Comparison of ENCODE assay signal across 19 cellular contexts in the genomic region with DNA sequence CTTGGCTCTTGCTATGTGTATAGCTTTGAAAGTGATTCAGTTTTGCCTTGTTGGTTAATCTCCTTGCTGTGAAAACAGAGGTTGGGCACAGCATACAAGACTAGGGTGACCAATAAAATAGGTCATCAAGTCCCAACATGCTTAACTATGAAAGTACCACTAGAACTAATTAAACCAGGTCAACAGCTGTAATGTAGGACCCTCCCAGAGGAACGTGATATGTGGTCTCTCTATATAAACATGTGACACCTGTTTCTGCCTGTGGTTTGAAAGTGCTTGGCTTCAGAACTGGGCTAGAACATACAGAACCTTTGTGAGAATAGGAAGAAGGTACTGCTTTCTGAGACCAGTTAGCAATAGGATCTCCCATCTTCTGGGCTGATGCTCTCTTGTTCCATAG.
"Had no signal": no experiment of that assay in that cellular context is flagged by ENCODE, and none has a peak within 500 bp of the region (broad histone marks: within the 10 kb centered on the region; RNA-seq: fewer than 3 reads in every experiment).

No MANE protein-coding gene starts in this region.

- H3K9me3 ChIP-seq: heart left ventricle, neutrophil, psoas muscle, stomach, thyroid gland had no signal

- H3K36me3 Mint-ChIP-seq: naive thymus-derived CD8-positive, alpha-beta T cell had no signal

- FAIRE-seq: colon, frontal cortex, urothelium cell line had no signal

- H3K27ac Mint-ChIP-seq: naive thymus-derived CD8-positive, alpha-beta T cell; type B pancreatic cell had no signal

- H3K4me3 Mint-ChIP-seq: naive thymus-derived CD8-positive, alpha-beta T cell; type B pancreatic cell had no signal

- H3K27me3 ChIP-seq: heart left ventricle, neutrophil, stomach, thyroid gland had no signal

- DNase-seq: dermis blood vessel endothelial cell; effector CD4-positive, alpha-beta T cell; heart left ventricle; hippocampal formation; mammary epithelial cell; naive thymus-derived CD8-positive, alpha-beta T cell; psoas muscle; stimulated activated naive CD4-positive, alpha-beta T cell; stomach; thyroid gland had no signal

- ATAC-seq: esophagus mucosa; heart left ventricle; left lobe of liver; naive thymus-derived CD8-positive, alpha-beta T cell; psoas muscle; sciatic nerve had no signal

- H3K36me3 ChIP-seq: heart left ventricle, neutrophil, stomach, thyroid gland had no signal

- H3K27ac ChIP-seq: neutrophil, psoas muscle, skin epidermis, stomach, thyroid gland had no signal

- H3K4me1 Mint-ChIP-seq: naive thymus-derived CD8-positive, alpha-beta T cell had no signal

- H3K4me3 ChIP-seq: heart left ventricle, psoas muscle, skin epidermis, stomach, thyroid gland had no signal

- H3K27me3 Mint-ChIP-seq: type B pancreatic cell had no signal
